In genomic region chrX:54602563-54602962, GRCh38 we compare ENCODE assay signal across 2 cellular contexts.
TF ChIP-seq lines count a peak whose summit lies in the region.

No MANE protein-coding gene starts in this region.

TF ChIP-seq in GM23338, 12 proteins besides CTCF, POLR2A, EP300 and RAD21:
- TF ChIP-seq REST (IDR thresholded peaks at IDR 0.05; ENCODE audit: unreplicated experiment) (no peak), ZNF331 (CRISPR knock-in tag; IDR thresholded peaks at IDR 0.05; ENCODE audit: low read depth) (no peak), CREB1 (CRISPR knock-in tag; IDR thresholded peaks at IDR 0.05; ENCODE audit: low read depth) (no peak), STAT1 (IDR thresholded peaks at IDR 0.05; ENCODE audit: unreplicated experiment) (no peak), JUNB (IDR thresholded peaks at IDR 0.05; ENCODE audit: unreplicated experiment) (no peak), ZNF114 (CRISPR knock-in tag; IDR thresholded peaks at IDR 0.05) (no peak), EZH2 (IDR thresholded peaks at IDR 0.05; ENCODE audit: low read depth, unreplicated experiment) (no peak), EZH2phosphoT487 (IDR thresholded peaks at IDR 0.05; ENCODE audit: unreplicated experiment) (no peak), POLR2AphosphoS5 (IDR thresholded peaks at IDR 0.05; ENCODE audit: low read depth) (no peak), ZNF462 (CRISPR knock-in tag; IDR thresholded peaks at IDR 0.05) (no peak)
- TF ChIP-seq, protein P1, sequence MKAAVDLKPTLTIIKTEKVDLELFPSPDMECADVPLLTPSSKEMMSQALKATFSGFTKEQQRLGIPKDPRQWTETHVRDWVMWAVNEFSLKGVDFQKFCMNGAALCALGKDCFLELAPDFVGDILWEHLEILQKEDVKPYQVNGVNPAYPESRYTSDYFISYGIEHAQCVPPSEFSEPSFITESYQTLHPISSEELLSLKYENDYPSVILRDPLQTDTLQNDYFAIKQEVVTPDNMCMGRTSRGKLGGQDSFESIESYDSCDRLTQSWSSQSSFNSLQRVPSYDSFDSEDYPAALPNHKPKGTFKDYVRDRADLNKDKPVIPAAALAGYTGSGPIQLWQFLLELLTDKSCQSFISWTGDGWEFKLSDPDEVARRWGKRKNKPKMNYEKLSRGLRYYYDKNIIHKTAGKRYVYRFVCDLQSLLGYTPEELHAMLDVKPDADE (IDR thresholded peaks at IDR 0.05), result no peak

TF ChIP-seq in WTC11, 78 proteins besides CTCF, POLR2A, EP300 and RAD21 (continued from another document):
- TF ChIP-seq, protein P2, sequence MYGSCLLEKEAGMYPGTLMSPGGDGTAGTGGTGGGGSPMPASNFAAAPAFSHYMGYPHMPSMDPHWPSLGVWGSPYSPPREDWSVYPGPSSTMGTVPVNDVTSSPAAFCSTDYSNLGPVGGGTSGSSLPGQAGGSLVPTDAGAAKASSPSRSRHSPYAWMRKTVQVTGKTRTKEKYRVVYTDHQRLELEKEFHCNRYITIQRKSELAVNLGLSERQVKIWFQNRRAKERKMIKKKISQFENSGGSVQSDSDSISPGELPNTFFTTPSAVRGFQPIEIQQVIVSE (CRISPR knock-in tag; IDR thresholded peaks at IDR 0.05; ENCODE audit: borderline replicate concordance), result no peak
- TF ChIP-seq SP1 (CRISPR knock-in tag; conservative IDR thresholded peaks at IDR 0.05), result no peak
- no peak for TF ChIP-seq ETV6 (CRISPR knock-in tag; IDR thresholded peaks at IDR 0.05)
- TF ChIP-seq ZNF219 (CRISPR knock-in tag; IDR thresholded peaks at IDR 0.05; ENCODE audit: borderline replicate concordance), result no peak
- TF ChIP-seq CREM (CRISPR knock-in tag; IDR thresholded peaks at IDR 0.05), result no peak
- TF ChIP-seq NFYB (CRISPR knock-in tag; conservative IDR thresholded peaks at IDR 0.05; ENCODE audit: low read depth), result no peak
- no peak for TF ChIP-seq FOXK1 (CRISPR knock-in tag; IDR thresholded peaks at IDR 0.05)
- no peak for TF ChIP-seq ZNF232 (CRISPR knock-in tag; IDR thresholded peaks at IDR 0.05)
- TF ChIP-seq SOX15 (CRISPR knock-in tag; IDR thresholded peaks at IDR 0.05), result no peak
- TF ChIP-seq, protein P3, sequence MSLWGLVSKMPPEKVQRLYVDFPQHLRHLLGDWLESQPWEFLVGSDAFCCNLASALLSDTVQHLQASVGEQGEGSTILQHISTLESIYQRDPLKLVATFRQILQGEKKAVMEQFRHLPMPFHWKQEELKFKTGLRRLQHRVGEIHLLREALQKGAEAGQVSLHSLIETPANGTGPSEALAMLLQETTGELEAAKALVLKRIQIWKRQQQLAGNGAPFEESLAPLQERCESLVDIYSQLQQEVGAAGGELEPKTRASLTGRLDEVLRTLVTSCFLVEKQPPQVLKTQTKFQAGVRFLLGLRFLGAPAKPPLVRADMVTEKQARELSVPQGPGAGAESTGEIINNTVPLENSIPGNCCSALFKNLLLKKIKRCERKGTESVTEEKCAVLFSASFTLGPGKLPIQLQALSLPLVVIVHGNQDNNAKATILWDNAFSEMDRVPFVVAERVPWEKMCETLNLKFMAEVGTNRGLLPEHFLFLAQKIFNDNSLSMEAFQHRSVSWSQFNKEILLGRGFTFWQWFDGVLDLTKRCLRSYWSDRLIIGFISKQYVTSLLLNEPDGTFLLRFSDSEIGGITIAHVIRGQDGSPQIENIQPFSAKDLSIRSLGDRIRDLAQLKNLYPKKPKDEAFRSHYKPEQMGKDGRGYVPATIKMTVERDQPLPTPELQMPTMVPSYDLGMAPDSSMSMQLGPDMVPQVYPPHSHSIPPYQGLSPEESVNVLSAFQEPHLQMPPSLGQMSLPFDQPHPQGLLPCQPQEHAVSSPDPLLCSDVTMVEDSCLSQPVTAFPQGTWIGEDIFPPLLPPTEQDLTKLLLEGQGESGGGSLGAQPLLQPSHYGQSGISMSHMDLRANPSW (CRISPR knock-in tag; conservative IDR thresholded peaks at IDR 0.05; ENCODE audit: low read depth), result no peak
